8 cellular contexts compared by ENCODE assay signal in genomic region chr4:6988016-6988715, GRCh38. TPM values are rescaled to one million over a fixed set of nuclear protein-coding genes. Genes with fewer than 3 reads are reported as not detected.
DNase-seq lines count a peak whose midpoint lies in the region; ATAC-seq and TF ChIP-seq lines count a peak whose summit lies in the region.

No MANE protein-coding gene starts in this region.

- no peak overlapping the region for H3K27ac ChIP-seq in CD4-positive, alpha-beta T cell (ENCODE audit: low read depth, low read length)
- peak overlapping the region in 31 of 59 donors; percentile 29 to 98 (median 92) for H3K27ac ChIP-seq in dorsolateral prefrontal cortex

- POLR2A ChIA-PET in CD4-positive, alpha-beta T cell (lab: Charles Lee) = interaction anchor here (1.8 to 2.5 kb wide), 4 partner anchors 55 to 272 kb away, joined by 4 to 78 read pairs (median 24); partner anchors contain the start of genes BLOC1S4, GRPEL1, TADA2B and TBC1D14

- intact Hi-C loops in CD4-positive, alpha-beta T cell (cut with DNase I, micrococcal nuclease) = loop anchor here in 1 of 2 experiments (5.0 kb wide), 1 partner anchor 271 kb away; the partner anchor contains the start of gene BLOC1S4
- intact Hi-C loops in dorsolateral prefrontal cortex (cut with DNase I) (loop anchor here (5.0 to 10.0 kb wide), 5 partner anchors 79 to 276 kb away; partner anchors contain the start of genes GRPEL1 (in 2 of the 2), KIAA0232 (in 2 of the 2) and BLOC1S4 (in 1 of the 2)), head of caudate nucleus (cut with DNase I) (loop anchor here (5.0 to 10.0 kb wide), 3 partner anchors 54 to 273 kb away; partner anchors contain the start of genes BLOC1S4, KIAA0232 and TADA2B)

- peak overlapping the region; percentile 78 for H3K4me3 ChIP-seq in NB4 (ENCODE audit: low read depth, low read length)
- peak overlapping the region; percentile 59 to 98 (median 91) for H3K4me3 ChIP-seq in dorsolateral prefrontal cortex

- H3K27ac Mint-ChIP-seq in CD4-positive, alpha-beta T cell = peak overlapping the region; percentile 95
- H3K27ac Mint-ChIP-seq in nephron = peak overlapping the region; percentile 92 to 98 (median 97)

- H3K4me3 Mint-ChIP-seq in CD4-positive, alpha-beta T cell = peak overlapping the region; percentile 94
- H3K4me3 Mint-ChIP-seq in nephron = peak overlapping the region; percentile 96 to 99 (median 98)

- H3K9me3 ChIP-seq in CD4-positive, alpha-beta T cell (ENCODE audit: control insufficient read depth, low read length) = no peaks in the 10 kb centered on the region

- no peak for ATAC-seq in CD4-positive, alpha-beta T cell (ENCODE audit: poor library complexity)

- H3K27me3 Mint-ChIP-seq in CD4-positive, alpha-beta T cell = no peaks in the 10 kb centered on the region
- no peaks in the 10 kb centered on the region for H3K27me3 Mint-ChIP-seq in nephron (ENCODE audit: low read depth)

- peaks cover 27% of the 10 kb centered on the region for H3K36me3 Mint-ChIP-seq in CD4-positive, alpha-beta T cell (ENCODE audit: low read depth)
- peaks cover 2% of the 10 kb centered on the region for H3K36me3 Mint-ChIP-seq in nephron (ENCODE audit: low read depth)

- no peaks in the 10 kb centered on the region for H3K27me3 ChIP-seq in CD4-positive, alpha-beta T cell (ENCODE audit: control insufficient read depth, insufficient read depth, low read length)
- H3K27me3 ChIP-seq in dorsolateral prefrontal cortex = no peaks in the 10 kb centered on the region

- no peak for TF ChIP-seq CTCF in CD4-positive, alpha-beta T cell (IDR thresholded peaks at IDR 0.05)
- TF ChIP-seq CTCF in NB4 (IDR thresholded peaks at IDR 0.05; ENCODE audit: low read depth, low read length) (no peak), dorsolateral prefrontal cortex (IDR thresholded peaks at IDR 0.05 in 54 of 56, conservative IDR thresholded peaks at IDR 0.05 in 2 of 56; ENCODE audit: low read depth in 1 of 56, partially characterized antibody in 56 of 56) (no peak), nephron (IDR thresholded peaks at IDR 0.05; ENCODE audit: unreplicated experiment in 3 of 3) (no peak)

- CTCF ChIA-PET in CD4-positive, alpha-beta T cell (lab: Charles Lee) = interaction anchor here (2.0 to 3.3 kb wide), 3 partner anchors 14 to 79 kb away, joined by 8 to 24 read pairs (median 12); partner anchors contain the start of genes TADA2B and TBC1D14

- DNase-seq in CD4-positive, alpha-beta T cell = no peak
- DNase-seq in NB4 (ENCODE audit: low read depth) = peak; percentile 23
- DNase-seq in dorsolateral prefrontal cortex = no peak
- no peak for DNase-seq in head of caudate nucleus
- DNase-seq in HuH-7.5 (ENCODE audit: low spot score) = no peak
- DNase-seq in DMS153 treated with DMSO at 0.1 percent for 48 hours (lab: John Stamatoyannopoulos, UW; ENCODE audit: unreplicated experiment) = no peak
- DNase-seq in ureter (ENCODE audit: low spot score) = no peak

- H3K9me3 Mint-ChIP-seq in CD4-positive, alpha-beta T cell = no peaks in the 10 kb centered on the region
- no peaks in the 10 kb centered on the region for H3K9me3 Mint-ChIP-seq in nephron

- peaks cover 77% of the 10 kb centered on the region for H3K4me1 Mint-ChIP-seq in CD4-positive, alpha-beta T cell (ENCODE audit: low read depth)
- H3K4me1 Mint-ChIP-seq in nephron = peaks cover 69% of the 10 kb centered on the region

- TF ChIP-seq POLR2A in NB4 (IDR thresholded peaks at IDR 0.05; ENCODE audit: extremely low read depth, insufficient read length) = no peak

RNA-seq across cellular contexts. Expression of gene TADA2B, which starts 55.0 kb away (rescaled TPM):
- 10 to 100 TPM; 41.5 to 44.6 TPM for total RNA-seq in CD4-positive, alpha-beta T cell
- total RNA-seq in dorsolateral prefrontal cortex = 10 to 100 TPM; 19.6 to 36.0 (median 26.7) TPM
- total RNA-seq in ureter = 20.0 TPM
